1 cellular context compared by ENCODE assay signal in the genomic region with DNA sequence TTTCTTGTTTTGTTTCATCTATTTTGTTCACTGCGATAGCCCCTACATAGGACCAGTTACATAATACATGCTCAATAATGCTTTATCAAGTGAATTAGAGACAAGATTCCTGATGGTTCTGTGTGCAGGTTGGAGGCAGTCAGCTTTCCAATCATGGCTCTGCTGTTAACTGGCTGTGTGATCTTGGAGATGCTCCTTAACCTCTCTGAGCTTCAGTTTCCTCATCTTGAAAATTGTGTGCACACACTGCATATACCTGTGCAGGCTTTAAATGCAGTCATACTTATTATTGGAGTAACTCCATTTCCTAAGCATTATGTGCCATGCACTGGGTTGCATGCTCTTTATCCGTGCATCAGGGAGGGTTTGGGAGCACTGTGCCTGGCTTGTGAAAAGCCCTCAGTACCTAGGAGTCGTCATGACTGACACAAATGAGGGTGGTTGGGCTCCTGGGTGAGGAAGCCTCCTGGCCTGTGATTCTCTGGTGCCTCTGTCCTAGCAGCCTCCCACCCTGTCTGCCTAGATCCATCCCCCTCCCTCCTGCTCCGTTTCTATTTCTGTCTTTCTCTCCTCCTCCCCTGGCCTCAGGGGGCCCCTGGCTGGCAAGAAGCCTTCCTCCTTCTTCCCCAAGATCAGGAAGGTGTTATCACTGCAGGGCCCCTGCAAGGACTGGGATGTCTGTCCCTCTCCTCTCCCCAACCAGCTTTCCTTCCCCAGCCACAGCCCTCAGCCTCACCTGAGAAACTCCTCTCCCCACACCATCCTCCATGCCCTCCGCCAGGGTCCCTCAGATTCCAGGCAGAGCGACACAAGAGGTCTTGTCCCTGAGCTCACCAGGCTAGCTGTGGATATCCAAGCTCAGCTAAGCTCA.
TF ChIP-seq lines count a peak whose summit lies in the region.

No MANE protein-coding gene starts in this region.

TF ChIP-seq in HepG2, 621 proteins besides CTCF, POLR2A, EP300 and RAD21:
- TF ChIP-seq NFE2L1 (CRISPR knock-in tag; IDR thresholded peaks at IDR 0.05; ENCODE audit: borderline replicate concordance) (no peak), ZNF768 (CRISPR knock-in tag; IDR thresholded peaks at IDR 0.05) (peak; percentile 50; the same call in 1 of the 2 replicates)
TF ChIP-seq in HepG2: peak in this region for 1.
